Comparison of ENCODE assay signal across 21 cellular contexts in the genomic region with DNA sequence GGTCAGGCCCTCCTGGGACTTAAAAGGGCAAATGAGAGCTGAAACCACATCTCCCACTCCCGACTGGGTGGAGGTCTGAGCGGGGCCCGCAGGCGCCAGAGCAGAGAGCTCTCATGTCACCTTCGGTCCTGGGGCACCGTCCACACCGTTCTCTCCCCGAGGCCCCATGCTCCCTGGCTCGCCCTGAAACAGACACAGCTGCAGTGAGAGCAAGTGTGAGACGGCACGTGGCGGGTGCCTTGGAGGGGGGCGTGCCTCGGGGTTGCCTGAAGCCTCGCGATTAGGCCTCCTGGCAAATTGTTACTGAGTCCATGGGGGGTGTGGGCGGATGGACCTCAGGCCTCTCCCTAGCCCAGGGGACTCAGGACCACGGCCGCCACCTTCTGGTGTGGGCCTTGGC.
"Had no signal": no experiment of that assay in that cellular context is flagged by ENCODE, and none has a peak within 500 bp of the region (broad histone marks: within the 10 kb centered on the region; RNA-seq: fewer than 3 reads in every experiment).

No MANE protein-coding gene starts in this region.

- H3K36me3 ChIP-seq: colonic mucosa, ovary, right atrium auricular region, stomach, thoracic aorta, transverse colon had no signal

- H3K9me3 Mint-ChIP-seq: endodermal cell; natural killer cell; neural crest cell; stimulated activated effector memory CD8-positive, alpha-beta T cell treated with anti-CD3 and anti-CD28 coated beads, Interleukin-12 subunit alpha, Interleukin-12 subunit beta, amount 100 ng/mL, for 72 hours had no signal

- H3K36me3 Mint-ChIP-seq: natural killer cell; stimulated activated effector memory CD8-positive, alpha-beta T cell treated with anti-CD3 and anti-CD28 coated beads, Interleukin-12 subunit alpha, Interleukin-12 subunit beta, amount 100 ng/mL, for 72 hours had no signal

- H3K4me1 Mint-ChIP-seq: endodermal cell, natural killer cell, neural crest cell had no signal

- H3K27ac Mint-ChIP-seq: endodermal cell; natural killer cell; stimulated activated effector memory CD8-positive, alpha-beta T cell treated with anti-CD3 and anti-CD28 coated beads, Interleukin-12 subunit alpha, Interleukin-12 subunit beta, amount 100 ng/mL, for 72 hours had no signal

- H3K27me3 ChIP-seq: colonic mucosa, hepatocyte, ovary, right atrium auricular region, stomach, transverse colon had no signal

- H3K79me2 ChIP-seq: hepatocyte had no signal

- H3K4me3 Mint-ChIP-seq: endodermal cell; natural killer cell; neural crest cell; stimulated activated effector memory CD8-positive, alpha-beta T cell treated with anti-CD3 and anti-CD28 coated beads, Interleukin-12 subunit alpha, Interleukin-12 subunit beta, amount 100 ng/mL, for 72 hours had no signal

- H3K9me3 ChIP-seq: colonic mucosa, ovary, right atrium auricular region, stomach, thoracic aorta, transverse colon had no signal

- DNase-seq: colonic mucosa; effector CD4-positive, alpha-beta T cell; endodermal cell; erythroblast; foreskin melanocyte; head of caudate nucleus; mammary epithelial cell; natural killer cell; nucleus accumbens; ovary; stimulated activated CD4-positive, alpha-beta T cell treated with anti-CD3 and anti-CD28 coated beads, Interleukin-4, amount 100 ng/mL, for 1 hour; stimulated activated CD8-positive, alpha-beta memory T cell treated with anti-CD3 and anti-CD28 coated beads, Interleukin-4, amount 100 ng/mL, for 48 hours; stomach; substantia nigra; transverse colon had no signal

- H2AFZ ChIP-seq: hepatocyte had no signal

- H3K4me2 ChIP-seq: hepatocyte had no signal

- H3K4me3 ChIP-seq: colonic mucosa, hepatocyte, ovary, right atrium auricular region, stomach, thoracic aorta, transverse colon had no signal

- H3K27ac ChIP-seq: colonic mucosa, hepatocyte, ovary, right atrium auricular region, stomach, thoracic aorta, transverse colon had no signal

- H3K4me1 ChIP-seq: colonic mucosa, right atrium auricular region, stomach, transverse colon had no signal

- ATAC-seq: left lobe of liver; natural killer cell; stimulated activated effector memory CD8-positive, alpha-beta T cell treated with anti-CD3 and anti-CD28 coated beads, Interleukin-12 subunit alpha, Interleukin-12 subunit beta, amount 100 ng/mL, for 72 hours had no signal
